ENCODE assay signal across 9 cellular contexts in the genomic region with DNA sequence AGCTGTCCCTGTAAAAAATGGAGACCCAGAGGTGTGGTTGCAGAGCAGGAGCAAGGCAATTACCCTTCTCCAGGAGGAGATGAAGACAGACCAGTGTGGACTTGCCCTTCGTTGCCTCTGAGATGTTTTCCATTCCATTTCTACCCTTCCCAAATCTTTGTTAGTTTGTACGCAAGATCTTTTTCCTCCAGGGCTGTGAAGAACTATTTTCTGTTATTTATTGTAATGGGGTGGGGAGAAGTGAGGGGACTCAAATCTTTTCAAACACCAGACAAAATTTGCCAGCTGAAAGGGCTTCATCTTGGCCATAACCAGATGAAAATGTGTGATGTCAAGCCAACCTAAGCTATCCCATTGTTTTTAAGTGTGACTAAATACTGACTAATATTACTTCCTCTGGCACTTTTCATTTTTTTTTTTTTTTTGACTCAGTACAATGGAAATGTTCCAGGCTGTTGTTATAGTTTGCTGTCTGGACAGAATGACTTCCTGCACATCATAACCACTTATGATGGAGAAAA.
A peak's percentile ranks its signal among the peaks of the same experiment; 100 is the strongest.
DNase-seq lines count a peak whose midpoint lies in the region; ATAC-seq, FAIRE-seq and TF ChIP-seq lines count a peak whose summit lies in the region.
"Had no signal": no experiment of that assay in that cellular context is flagged by ENCODE, and none has a peak within 500 bp of the region (broad histone marks: within the 10 kb centered on the region; RNA-seq: fewer than 3 reads in every experiment).

No MANE protein-coding gene starts in this region.

- ATAC-seq in A549: peak; percentile 54; a peak in 4 of 6 replicates
- no peak for ATAC-seq in HG02610 (IDR thresholded peaks at IDR 0.05; ENCODE audit: unreplicated experiment)
- no peak for ATAC-seq in HG02885 (IDR thresholded peaks at IDR 0.05; ENCODE audit: poor library complexity, unreplicated experiment)

- no peak overlapping the region for H4K91ac ChIP-seq in mesenchymal stem cell (ENCODE audit: low read length)

- H3K4me3 ChIP-seq in A549 (no peak overlapping the region), mesenchymal stem cell (ENCODE audit: insufficient read depth in 1 of 2, low read depth in 1 of 2, low read length in 2 of 2) (peak overlapping the region in 1 of 2 experiments; percentile 63)

- no peak overlapping the region for H2BK15ac ChIP-seq in mesenchymal stem cell (ENCODE audit: low read depth, poor library complexity, severe bottlenecking)

- H3K9ac ChIP-seq in mesenchymal stem cell (ENCODE audit: low read length): peak overlapping the region; percentile 52

- no peaks in the 10 kb centered on the region for H3K36me3 ChIP-seq in mesenchymal stem cell (ENCODE audit: control insufficient read depth in 1 of 2, insufficient read depth in 2 of 2, low read depth in 1 of 2, low read length in 2 of 2)

- WGBS in A549 (ENCODE audit: missing lambda C conversion rate): 85% methylated on average over 2 of the region's 2 CpGs
- no CpG with 5 or more reads among the region's 2 CpGs for WGBS in mesenchymal stem cell

- no peaks in the 10 kb centered on the region for H3K27me3 ChIP-seq in mesenchymal stem cell (ENCODE audit: control insufficient read depth in 1 of 2, insufficient read depth in 1 of 2, low read length in 2 of 2)

- no peak overlapping the region for H2AFZ ChIP-seq in mesenchymal stem cell (ENCODE audit: low read depth, low read length)

- no peak for TF ChIP-seq POLR2A in A549 (IDR thresholded peaks at IDR 0.05; ENCODE audit: low read length)

- peak overlapping the region in 1 of 2 experiments; percentile 0 for H2BK12ac ChIP-seq in mesenchymal stem cell (ENCODE audit: low read length in 2 of 2)

- DNase-seq in A549 (ENCODE audit: low read depth in 1 of 2, low spot score in 1 of 2) (peak; percentile 4 to 8), dermis microvascular lymphatic vessel endothelial cell (ENCODE audit: low read depth in 2 of 2) (peak; percentile 81 to 92), mesenchymal stem cell (peak; percentile 63), KG1 (lab: John Stamatoyannopoulos, UW) (no peak)
- DNase-seq in stimulated activated CD4-positive, alpha-beta T cell treated with anti-CD3 and anti-CD28 coated beads, Interleukin-2, amount 100 ng/mL, for 48 hours: no peak
- DNase-seq: NCI-H1694 had no signal

- no peak for TF ChIP-seq CTCF in A549 (IDR thresholded peaks at IDR 0.05)

- no peak for FAIRE-seq in A549 (lab: Jason Lieb, UNC)

- CTCF ChIA-PET in A549 (lab: Yijun Ruan, JAX): interaction anchor here (0.6 to 0.9 kb wide), 2 partner anchors 214 to 1152 kb away, joined by 3 to 5 read pairs; no protein-coding TSS in a partner anchor

- TF ChIP-seq EP300 in A549 (IDR thresholded peaks at IDR 0.05): no peak
- peak; percentile 67; the same call in 1 of the 2 replicates for TF ChIP-seq EP300 in Ishikawa (IDR thresholded peaks at IDR 0.05; ENCODE audit: borderline replicate concordance)

- H3K14ac ChIP-seq in mesenchymal stem cell (ENCODE audit: low read length in 2 of 2): no peak overlapping the region

- no peak overlapping the region for H2BK120ac ChIP-seq in mesenchymal stem cell (ENCODE audit: low read depth, low read length)

- H3K4ac ChIP-seq in mesenchymal stem cell (ENCODE audit: low read depth in 1 of 2, low read length in 2 of 2): no peak overlapping the region

- H3K4me2 ChIP-seq in A549 (peak overlapping the region; percentile 20; the same call in 1 of the 3 replicates), mesenchymal stem cell (ENCODE audit: low read length, poor library complexity, severe bottlenecking) (no peak overlapping the region)

- no peak; a peak in 1 of 5 replicates for TF ChIP-seq RAD21 in A549 (conservative IDR thresholded peaks at IDR 0.05 in 1 of 2, IDR thresholded peaks at IDR 0.05 in 1 of 2)
- no peak for TF ChIP-seq RAD21 in Ishikawa (IDR thresholded peaks at IDR 0.05; ENCODE audit: low read depth)

- POLR2A ChIA-PET in A549 (lab: Yijun Ruan, JAX): no interaction called here

- no peak overlapping the region for H4K8ac ChIP-seq in mesenchymal stem cell (ENCODE audit: low read length)

- H3K9me3 ChIP-seq in A549 (no peaks in the 10 kb centered on the region), mesenchymal stem cell (ENCODE audit: control insufficient read depth, low read length) (no peaks in the 10 kb centered on the region)

- H3K4me1 ChIP-seq in A549: peaks cover 15% of the 10 kb centered on the region; the same call in 2 of the 3 replicates
- no peaks in the 10 kb centered on the region for H3K4me1 ChIP-seq in mesenchymal stem cell (ENCODE audit: control insufficient read depth, insufficient read depth, low read depth, low read length)

- H3K27ac ChIP-seq in A549: peak overlapping the region in 1 of 2 experiments; percentile 62; a peak in 2 of 6 replicates
- no peak overlapping the region for H3K27ac ChIP-seq in mesenchymal stem cell (ENCODE audit: low read length, poor library complexity, severe bottlenecking)

- no peak overlapping the region for H2BK5ac ChIP-seq in mesenchymal stem cell (ENCODE audit: low read depth, low read length, poor library complexity, severe bottlenecking)

- H2AK5ac ChIP-seq in mesenchymal stem cell (ENCODE audit: low read length, severe bottlenecking): no peak overlapping the region

- H3K79me1 ChIP-seq in mesenchymal stem cell (replicated peaks; ENCODE audit: low read length, poor library complexity, severe bottlenecking): no peaks in the 10 kb centered on the region

- H3K23ac ChIP-seq in mesenchymal stem cell (ENCODE audit: low read length in 2 of 2): no peak overlapping the region

- no peak overlapping the region for H3K18ac ChIP-seq in mesenchymal stem cell (ENCODE audit: low read depth in 1 of 2, low read length in 2 of 2)

TF ChIP-seq in A549, 52 proteins besides CTCF, POLR2A, EP300 and RAD21:
- TF ChIP-seq HOXB13 (CRISPR knock-in tag; IDR thresholded peaks at IDR 0.05; ENCODE audit: low read depth): no peak
- peak; percentile 29; the same call in 1 of the 2 replicates for TF ChIP-seq JUNB (IDR thresholded peaks at IDR 0.05)

TF ChIP-seq in Ishikawa, 13 proteins besides CTCF, POLR2A, EP300 and RAD21:
- peak; percentile 81 for TF ChIP-seq NFIC (IDR thresholded peaks at IDR 0.05)
- TF ChIP-seq USF1 (IDR thresholded peaks at IDR 0.05): no peak
- no peak for TF ChIP-seq YY1 (IDR thresholded peaks at IDR 0.05; ENCODE audit: low read depth)
- 0 out of 2 replicates have a peak, but pooled peaks have one; percentile 47 for TF ChIP-seq FOXM1 (IDR thresholded peaks at IDR 0.05; ENCODE audit: borderline replicate concordance, low read depth)
- TF ChIP-seq, protein P1, sequence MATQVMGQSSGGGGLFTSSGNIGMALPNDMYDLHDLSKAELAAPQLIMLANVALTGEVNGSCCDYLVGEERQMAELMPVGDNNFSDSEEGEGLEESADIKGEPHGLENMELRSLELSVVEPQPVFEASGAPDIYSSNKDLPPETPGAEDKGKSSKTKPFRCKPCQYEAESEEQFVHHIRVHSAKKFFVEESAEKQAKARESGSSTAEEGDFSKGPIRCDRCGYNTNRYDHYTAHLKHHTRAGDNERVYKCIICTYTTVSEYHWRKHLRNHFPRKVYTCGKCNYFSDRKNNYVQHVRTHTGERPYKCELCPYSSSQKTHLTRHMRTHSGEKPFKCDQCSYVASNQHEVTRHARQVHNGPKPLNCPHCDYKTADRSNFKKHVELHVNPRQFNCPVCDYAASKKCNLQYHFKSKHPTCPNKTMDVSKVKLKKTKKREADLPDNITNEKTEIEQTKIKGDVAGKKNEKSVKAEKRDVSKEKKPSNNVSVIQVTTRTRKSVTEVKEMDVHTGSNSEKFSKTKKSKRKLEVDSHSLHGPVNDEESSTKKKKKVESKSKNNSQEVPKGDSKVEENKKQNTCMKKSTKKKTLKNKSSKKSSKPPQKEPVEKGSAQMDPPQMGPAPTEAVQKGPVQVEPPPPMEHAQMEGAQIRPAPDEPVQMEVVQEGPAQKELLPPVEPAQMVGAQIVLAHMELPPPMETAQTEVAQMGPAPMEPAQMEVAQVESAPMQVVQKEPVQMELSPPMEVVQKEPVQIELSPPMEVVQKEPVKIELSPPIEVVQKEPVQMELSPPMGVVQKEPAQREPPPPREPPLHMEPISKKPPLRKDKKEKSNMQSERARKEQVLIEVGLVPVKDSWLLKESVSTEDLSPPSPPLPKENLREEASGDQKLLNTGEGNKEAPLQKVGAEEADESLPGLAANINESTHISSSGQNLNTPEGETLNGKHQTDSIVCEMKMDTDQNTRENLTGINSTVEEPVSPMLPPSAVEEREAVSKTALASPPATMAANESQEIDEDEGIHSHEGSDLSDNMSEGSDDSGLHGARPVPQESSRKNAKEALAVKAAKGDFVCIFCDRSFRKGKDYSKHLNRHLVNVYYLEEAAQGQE (IDR thresholded peaks at IDR 0.05; ENCODE audit: low read depth): no peak

Comparison
In these comparisons a context has a peak if more than half of its experiments do, and no peak if none do; other contexts are left out.
1. ATAC-seq: peak in A549 (2 of 2); none in HG02610 (single experiment) and HG02885 (single experiment).
2. DNase-seq: peak in A549 (2 of 2), dermis microvascular lymphatic vessel endothelial cell (2 of 2) and mesenchymal stem cell (single experiment); none in stimulated activated CD4-positive, alpha-beta T cell treated with anti-CD3 and anti-CD28 coated beads, Interleukin-2, amount 100 ng/mL, for 48 hours (0 of 2) and KG1 (single experiment).